25 cellular contexts compared by ENCODE assay signal in the genomic region with DNA sequence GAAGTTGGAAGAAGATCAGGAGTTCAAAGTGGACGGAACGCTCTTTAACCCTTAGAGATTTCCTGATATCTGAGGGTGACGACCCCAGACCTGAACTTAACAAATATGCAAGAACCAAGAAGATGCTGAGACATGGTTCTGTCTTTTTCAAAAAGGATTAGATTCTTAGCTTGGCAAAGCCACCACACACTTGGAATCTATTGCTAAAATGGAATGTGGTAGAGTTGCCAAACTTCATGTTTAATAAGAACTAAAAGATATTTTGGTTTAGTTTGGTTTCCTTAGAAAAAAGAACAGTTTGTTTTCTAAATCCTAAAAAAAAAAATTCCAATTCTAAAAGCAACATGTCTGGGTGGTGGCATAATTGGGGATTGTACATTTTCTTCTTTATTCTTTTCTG. TPM values are rescaled to one million over a fixed set of nuclear protein-coding genes. Genes with fewer than 3 reads are reported as not detected.
DNase-seq lines count a peak whose midpoint lies in the region; ATAC-seq and TF ChIP-seq lines count a peak whose summit lies in the region.
"Had no signal": no experiment of that assay in that cellular context is flagged by ENCODE, and none has a peak within 500 bp of the region (broad histone marks: within the 10 kb centered on the region; RNA-seq: fewer than 3 reads in every experiment).

No MANE protein-coding gene starts in this region.

- H3K4me1 ChIP-seq in thoracic aorta (ENCODE audit: control insufficient read depth in 1 of 2, low read depth in 2 of 2): peaks cover 7 to 20% of the 10 kb centered on the region in 2 donors
- H3K4me1 ChIP-seq: body of pancreas, left ventricle myocardium inferior, right atrium auricular region had no signal

- H3K9me3 ChIP-seq in thoracic aorta: no peaks in the 10 kb centered on the region
- H3K9me3 ChIP-seq: body of pancreas, right atrium auricular region had no signal

- DNase-seq in AG10803 (ENCODE audit: low read depth): peak; percentile 49
- peak; percentile 22 for DNase-seq in choroid plexus epithelial cell (ENCODE audit: low read depth)
- DNase-seq in inferior parietal cortex (ENCODE audit: extremely low spot score): peak; percentile 20
- no peak for DNase-seq in thoracic aorta (ENCODE audit: low spot score)
- no peak for DNase-seq in NOMO-1 (lab: John Stamatoyannopoulos, UW; ENCODE audit: unreplicated experiment in 2 of 2)
- no peak for DNase-seq in stimulated activated CD4-positive, alpha-beta T cell treated with anti-CD3 and anti-CD28 coated beads, Interleukin-4, amount 100 ng/mL, for 1 hour
- no peak for DNase-seq in posterior vena cava (ENCODE audit: low spot score)
- DNase-seq in effector CD4-positive, alpha-beta T cell: no peak
- DNase-seq: activated CD4-positive, alpha-beta memory T cell treated with anti-CD3 and anti-CD28 coated beads, Interleukin-2, amount 10 ng/mL, durations not matched to agents 7 days and 5 days; activated CD8-positive, alpha-beta memory T cell treated with anti-CD3 and anti-CD28 coated beads, Interleukin-2, amount 50 U/mL, for 48 hours; activated naive CD4-positive, alpha-beta T cell treated with Interleukin-2 at 50 U/mL for 16 hours; body of pancreas; C1 segment of cervical spinal cord; cerebellar nuclear complex; glutamatergic neuron; islet precursor cell; left ventricle myocardium inferior; NCI-H146; NCI-H748 treated with DMSO at 0.1 percent for 48 hours; SHP77; stimulated activated CD4-positive, alpha-beta T cell treated with anti-CD3 and anti-CD28 coated beads, Interleukin-1b, Interleukin-23, amount 100 ng/mL, for 48 hours had no signal

- H3K4me3 ChIP-seq in AG10803 (ENCODE audit: low read length) (no peak overlapping the region), choroid plexus epithelial cell (ENCODE audit: low read depth, low read length) (no peak overlapping the region), thoracic aorta (peak overlapping the region; percentile 41)
- H3K4me3 ChIP-seq: body of pancreas, left ventricle myocardium inferior, right atrium auricular region had no signal

- TF ChIP-seq CTCF in AG10803 (conservative IDR thresholded peaks at IDR 0.05; ENCODE audit: low read length) (no peak), choroid plexus epithelial cell (conservative IDR thresholded peaks at IDR 0.05; ENCODE audit: low read depth, low read length) (no peak), thoracic aorta (IDR thresholded peaks at IDR 0.05) (no peak)

- intact Hi-C loops in posterior vena cava (cut with DNase I): no loop called here

- peak; percentile 33 for ATAC-seq in thoracic aorta (ENCODE audit: insufficient number of reproducible peaks, low FRiP score, low read depth)
- ATAC-seq: activated CD4-positive, CD25-positive, alpha-beta regulatory T cell treated with anti-CD3 and anti-CD28 coated beads, Interleukin-2, amount 50 U/mL, for 24 hours; body of pancreas; Panc1 had no signal

- no peaks in the 10 kb centered on the region for H3K27me3 ChIP-seq in thoracic aorta (replicated peaks; ENCODE audit: insufficient read depth)
- H3K27me3 ChIP-seq: body of pancreas, right atrium auricular region had no signal

- H3K27ac ChIP-seq in thoracic aorta: peak overlapping the region; percentile 91 to 94
- H3K27ac ChIP-seq: body of pancreas, left ventricle myocardium inferior had no signal

- H3K36me3 ChIP-seq in thoracic aorta: no peaks in the 10 kb centered on the region
- H3K36me3 ChIP-seq: left ventricle myocardium inferior, right atrium auricular region had no signal

RNA-seq across cellular contexts. Expression of a gene that starts 29.5 kb away (rescaled TPM):
- total RNA-seq in thoracic aorta: 1 to 10 TPM; 2.1 to 7.7 TPM
- under 1 TPM; 0.14 to 0.60 TPM for total RNA-seq in posterior vena cava
- total RNA-seq: activated T-helper 1 cell treated with anti-CD3 and anti-CD28 coated beads, Interleukin-12 subunit alpha, Interleukin-12 subunit beta, Interleukin-2, Interleukin-4 antibody, amounts not matched to agents 30 ng/mL and 10 ng/mL and 1 ng/mL, durations not matched to agents 14 hours and 24 hours and 36 hours had no signal

Comparison
In these comparisons a context has a peak if more than half of its experiments do, and no peak if none do; other contexts are left out.
1. DNase-seq: peak in AG10803 (single experiment), choroid plexus epithelial cell (single experiment) and inferior parietal cortex (single experiment); none in thoracic aorta (single experiment), NOMO-1 (0 of 2), stimulated activated CD4-positive, alpha-beta T cell treated with anti-CD3 and anti-CD28 coated beads, Interleukin-4, amount 100 ng/mL, for 1 hour (single experiment), posterior vena cava (single experiment) and effector CD4-positive, alpha-beta T cell (single experiment).